In genomic region chr17:36732351-36732750, GRCh38 we compare ENCODE assay signal across 2 cellular contexts.
TF ChIP-seq lines count a peak whose summit lies in the region.

No MANE protein-coding gene starts in this region.

TF ChIP-seq in IMR-90, 13 proteins besides CTCF, POLR2A, EP300 and RAD21:
- no peak for TF ChIP-seq MXI1 (IDR thresholded peaks at IDR 0.05; ENCODE audit: borderline replicate concordance, low read depth, low read length)
- TF ChIP-seq SMC3 (IDR thresholded peaks at IDR 0.05; ENCODE audit: low read depth, low read length) = no peak
- TF ChIP-seq ELK1 (IDR thresholded peaks at IDR 0.05; ENCODE audit: borderline replicate concordance, low read depth, low read length) = no peak
- no peak for TF ChIP-seq CHD1 (IDR thresholded peaks at IDR 0.05; ENCODE audit: low read depth, low read length)
- no peak for TF ChIP-seq RFX5 (IDR thresholded peaks at IDR 0.05; ENCODE audit: low read depth, low read length)
- no peak for TF ChIP-seq RCOR1 (IDR thresholded peaks at IDR 0.05; ENCODE audit: insufficient replicate concordance, low read length)
- no peak for TF ChIP-seq MAFK (IDR thresholded peaks at IDR 0.05; ENCODE audit: low read depth, low read length)
- no peak for TF ChIP-seq BHLHE40 (IDR thresholded peaks at IDR 0.05; ENCODE audit: low read depth, low read length)
- no peak for TF ChIP-seq USF2 (IDR thresholded peaks at IDR 0.05; ENCODE audit: low read depth, low read length)
- TF ChIP-seq FOS (IDR thresholded peaks at IDR 0.05; ENCODE audit: low read depth, low read length) = no peak
- TF ChIP-seq MAZ (IDR thresholded peaks at IDR 0.05; ENCODE audit: borderline replicate concordance, low read depth, low read length) = no peak
- TF ChIP-seq NFE2L2 (IDR thresholded peaks at IDR 0.05; ENCODE audit: low read depth, low read length) = no peak
- no peak for TF ChIP-seq CEBPB (IDR thresholded peaks at IDR 0.05; ENCODE audit: low read depth, low read length)

TF ChIP-seq in H1, 55 proteins besides CTCF, POLR2A, EP300 and RAD21:
- no peak for TF ChIP-seq ATF2 (IDR thresholded peaks at IDR 0.05; ENCODE audit: low read length)
- no peak for TF ChIP-seq RXRA (IDR thresholded peaks at IDR 0.05; ENCODE audit: insufficient read depth, low read depth, low read length)
- no peak for TF ChIP-seq HDAC2 (IDR thresholded peaks at IDR 0.05; ENCODE audit: borderline replicate concordance in 1 of 2, low read depth in 2 of 2, low read length in 2 of 2)
- no peak for TF ChIP-seq JUN (IDR thresholded peaks at IDR 0.05; ENCODE audit: low read depth, low read length)
- no peak for TF ChIP-seq RBBP5 (IDR thresholded peaks at IDR 0.05; ENCODE audit: borderline replicate concordance, low read depth, low read length)
- no peak for TF ChIP-seq GABPA (IDR thresholded peaks at IDR 0.05; ENCODE audit: borderline replicate concordance, insufficient read depth, low read length)
- no peak for TF ChIP-seq FOSL1 (IDR thresholded peaks at IDR 0.05; ENCODE audit: insufficient read depth, low read depth, low read length)
- TF ChIP-seq JUND (IDR thresholded peaks at IDR 0.05; ENCODE audit: low read length) = no peak
- TF ChIP-seq TCF12 (IDR thresholded peaks at IDR 0.05; ENCODE audit: low read depth, low read length) = no peak
- no peak for TF ChIP-seq YY1 (IDR thresholded peaks at IDR 0.05; ENCODE audit: low read depth, low read length)
- TF ChIP-seq RFX5 (IDR thresholded peaks at IDR 0.05; ENCODE audit: borderline replicate concordance, low read depth, low read length) = no peak
- TF ChIP-seq CBX5 (IDR thresholded peaks at IDR 0.05; ENCODE audit: low read depth, low read length) = no peak
- TF ChIP-seq MAX (IDR thresholded peaks at IDR 0.05) = no peak
